9 cellular contexts compared by ENCODE assay signal in genomic region chr7:44565097-44565794, GRCh38. TPM values are rescaled to one million over a fixed set of nuclear protein-coding genes. Genes with fewer than 3 reads are reported as not detected.
DNase-seq lines count a peak whose midpoint lies in the region; ATAC-seq and TF ChIP-seq lines count a peak whose summit lies in the region.
"Had no signal": no experiment of that assay in that cellular context is flagged by ENCODE, and none has a peak within 500 bp of the region (broad histone marks: within the 10 kb centered on the region; RNA-seq: fewer than 3 reads in every experiment).

No MANE protein-coding gene starts in this region.

- H3K27me3 Mint-ChIP-seq in activated naive CD4-positive, alpha-beta T cell treated with anti-CD3 and anti-CD28 coated beads for 36 hours (ENCODE audit: low read depth), result no peaks in the 10 kb centered on the region

- H3K27me3 ChIP-seq in ovary (no peaks in the 10 kb centered on the region), vagina (no peaks in the 10 kb centered on the region)

- no peaks in the 10 kb centered on the region for H3K4me1 ChIP-seq in ovary (ENCODE audit: insufficient read depth)
- no peaks in the 10 kb centered on the region for H3K4me1 ChIP-seq in vagina

- peak; percentile 74 for DNase-seq in AG08396 (ENCODE audit: low spot score)
- DNase-seq in HuH-7.5 (ENCODE audit: low spot score), result peak; percentile 38
- peak; percentile 82 for DNase-seq in SK-MEL-5 (ENCODE audit: low read depth, low spot score)
- peak; percentile 71 for DNase-seq in activated naive CD4-positive, alpha-beta T cell treated with anti-CD3 and anti-CD28 coated beads for 36 hours
- peak; percentile 70 for DNase-seq in germinal center (ENCODE audit: low spot score)
- DNase-seq in ovary, result peak; percentile 36 to 81 (median 68)
- no peak for DNase-seq in vagina (ENCODE audit: extremely low spot score in 2 of 2)

- peaks cover 11% of the 10 kb centered on the region for H3K4me1 Mint-ChIP-seq in activated naive CD4-positive, alpha-beta T cell treated with anti-CD3 and anti-CD28 coated beads for 36 hours (ENCODE audit: low read depth)

- TF ChIP-seq CTCF in ovary (IDR thresholded peaks at IDR 0.05) (peak; percentile 75 to 86 (median 81)), vagina (IDR thresholded peaks at IDR 0.05) (peak; percentile 84 to 94 (median 86))

- intact Hi-C loops in activated naive CD4-positive, alpha-beta T cell treated with anti-CD3 and anti-CD28 coated beads for 36 hours (cut with micrococcal nuclease), result loop anchor here (1.0 to 10.0 kb wide), 3 partner anchors 190 to 324 kb away; no protein-coding TSS in a partner anchor
- intact Hi-C loops in ovary (cut with DNase I), result loop anchor here in 3 of 4 donors (5.0 to 10.0 kb wide), 2 partner anchors 320 to 323 kb away; no protein-coding TSS in a partner anchor
- intact Hi-C loops in vagina (cut with DNase I), result no loop called here

- peaks cover 41% of the 10 kb centered on the region for H3K36me3 Mint-ChIP-seq in activated naive CD4-positive, alpha-beta T cell treated with anti-CD3 and anti-CD28 coated beads for 36 hours (ENCODE audit: low read depth)

- H3K36me3 ChIP-seq in ovary (no peaks in the 10 kb centered on the region), vagina (peaks cover 0 to 49% of the 10 kb centered on the region in 2 donors)

- CTCF ChIA-PET in activated naive CD4-positive, alpha-beta T cell treated with anti-CD3 and anti-CD28 coated beads for 36 hours (lab: Charles Lee), result interaction anchor here (0.5 to 4.2 kb wide), 39 partner anchors 9 to 571 kb away, joined by 3 to 34 read pairs (median 4); partner anchors contain the start of genes DDX56 and TMED4

- H3K4me3 Mint-ChIP-seq in activated naive CD4-positive, alpha-beta T cell treated with anti-CD3 and anti-CD28 coated beads for 36 hours, result no peak overlapping the region

- ATAC-seq in GM18861 (IDR thresholded peaks at IDR 0.05; ENCODE audit: unreplicated experiment), result peak; percentile 55

- WGBS in ovary, 3 donors, result 60 to 63% (median 62%) methylated on average over 13 of the region's 13 CpGs

- H3K9me3 ChIP-seq in ovary (no peaks in the 10 kb centered on the region), vagina (no peaks in the 10 kb centered on the region)

- TF ChIP-seq EP300 in ovary (IDR thresholded peaks at IDR 0.05), result no peak

- no peak for TF ChIP-seq POLR2A in ovary (IDR thresholded peaks at IDR 0.05)
- no peak for TF ChIP-seq POLR2A in vagina (IDR thresholded peaks at IDR 0.05)

- H3K27ac ChIP-seq in ovary (no peak overlapping the region), vagina (no peak overlapping the region)
- H3K27ac ChIP-seq: skin epidermis had no signal

- no peak overlapping the region for H3K4me3 ChIP-seq in ovary
- H3K4me3 ChIP-seq in vagina, result no peak overlapping the region
- H3K4me3 ChIP-seq: skin epidermis had no signal

- peak overlapping the region; percentile 9 for H3K27ac Mint-ChIP-seq in activated naive CD4-positive, alpha-beta T cell treated with anti-CD3 and anti-CD28 coated beads for 36 hours

- in situ Hi-C loops in SK-MEL-5 (cut with HindIII; ENCODE audit: low pct_unique_long_range_greater_than_20kb, low sequenced_read_pairs), result no loop called here

- no peaks in the 10 kb centered on the region for H3K9me3 Mint-ChIP-seq in activated naive CD4-positive, alpha-beta T cell treated with anti-CD3 and anti-CD28 coated beads for 36 hours

RNA-seq across cellular contexts. Expression of gene DDX56, which starts 8.5 kb away (rescaled TPM):
- 131 and 138 TPM in 2 replicates for total RNA-seq in SK-MEL-5 (2014; rRNA removed; shearing (Covaris generic))
- 105 and 112 TPM in 2 replicates for polyA plus RNA-seq in SK-MEL-5 (2015; cell fraction: cytosol; rRNA removed)
- polyA plus RNA-seq in SK-MEL-5 (2015; cell fraction: nucleus; rRNA removed), result 199 and 263 TPM in 2 replicates
- 10 to 100 TPM; 65.8 to 74.0 TPM for total RNA-seq in activated naive CD4-positive, alpha-beta T cell treated with anti-CD3 and anti-CD28 coated beads for 36 hours
- total RNA-seq in ovary (10 to 100 TPM; 33.6 to 78.4 (median 53.4) TPM), vagina (60.2 TPM)
- polyA plus RNA-seq in ovary, result 10 to 100 TPM; 39.2 to 43.4 TPM

RNA-seq across cellular contexts. Expression of gene TMED4, which starts 16.8 kb away (rescaled TPM):
- 177 and 178 TPM in 2 replicates for total RNA-seq in SK-MEL-5 (2014; rRNA removed; shearing (Covaris generic))
- 206 and 231 TPM in 2 replicates for polyA plus RNA-seq in SK-MEL-5 (2015; cell fraction: cytosol; rRNA removed)
- polyA plus RNA-seq in SK-MEL-5 (2015; cell fraction: nucleus; rRNA removed), result 122 and 140 TPM in 2 replicates
- 10 to 100 TPM; 77.3 to 81.8 TPM for total RNA-seq in activated naive CD4-positive, alpha-beta T cell treated with anti-CD3 and anti-CD28 coated beads for 36 hours
- total RNA-seq in ovary (100 to 1,000 TPM in 2 of 7 donors, 10 to 100 TPM in 5; 74.9 to 155 (median 95.9) TPM), vagina (102 TPM)
- 100 to 1,000 TPM in 1 of 2 donors, 10 to 100 TPM in 1; 79.3 to 106 TPM for polyA plus RNA-seq in ovary

RNA-seq across cellular contexts. Expression of gene NPC1L1, which starts 24.1 kb away (rescaled TPM):
- not detected in 2 replicates for total RNA-seq in SK-MEL-5 (2014; rRNA removed; shearing (Covaris generic))
- not detected in 2 replicates for polyA plus RNA-seq in SK-MEL-5 (2015; cell fraction: cytosol; rRNA removed)
- polyA plus RNA-seq in SK-MEL-5 (2015; cell fraction: nucleus; rRNA removed), result not detected in 2 replicates
- total RNA-seq in activated naive CD4-positive, alpha-beta T cell treated with anti-CD3 and anti-CD28 coated beads for 36 hours, result not detected
- total RNA-seq in ovary (under 1 TPM; 0.05 to 0.28 (median 0.24) TPM), vagina (0.49 TPM)
- polyA plus RNA-seq in ovary, result under 1 TPM; 0.18 to 0.22 TPM

RNA-seq across cellular contexts. Expression of gene OGDH, which starts 41.2 kb away (rescaled TPM):
- total RNA-seq in SK-MEL-5 (2014; rRNA removed; shearing (Covaris generic)), result 28.5 and 35.3 TPM in 2 replicates
- polyA plus RNA-seq in SK-MEL-5 (2015; cell fraction: cytosol; rRNA removed), result 64.1 and 71.5 TPM in 2 replicates
- 29.8 and 36.0 TPM in 2 replicates for polyA plus RNA-seq in SK-MEL-5 (2015; cell fraction: nucleus; rRNA removed)
- total RNA-seq in activated naive CD4-positive, alpha-beta T cell treated with anti-CD3 and anti-CD28 coated beads for 36 hours, result 10 to 100 TPM; 73.9 to 78.4 TPM
- total RNA-seq in ovary (10 to 100 TPM; 25.9 to 84.6 (median 59.3) TPM), vagina (80.0 TPM)
- 10 to 100 TPM; 24.4 to 49.2 TPM for polyA plus RNA-seq in ovary

Comparison
In these comparisons a context has a peak if more than half of its experiments do, and no peak if none do; other contexts are left out.
1. DNase-seq: peak in AG08396 (single experiment), HuH-7.5 (single experiment), SK-MEL-5 (single experiment), activated naive CD4-positive, alpha-beta T cell treated with anti-CD3 and anti-CD28 coated beads for 36 hours (single experiment), germinal center (single experiment) and ovary (5 of 5); none in vagina (0 of 2).